ENCODE assay signal across 25 cellular contexts in the genomic region with DNA sequence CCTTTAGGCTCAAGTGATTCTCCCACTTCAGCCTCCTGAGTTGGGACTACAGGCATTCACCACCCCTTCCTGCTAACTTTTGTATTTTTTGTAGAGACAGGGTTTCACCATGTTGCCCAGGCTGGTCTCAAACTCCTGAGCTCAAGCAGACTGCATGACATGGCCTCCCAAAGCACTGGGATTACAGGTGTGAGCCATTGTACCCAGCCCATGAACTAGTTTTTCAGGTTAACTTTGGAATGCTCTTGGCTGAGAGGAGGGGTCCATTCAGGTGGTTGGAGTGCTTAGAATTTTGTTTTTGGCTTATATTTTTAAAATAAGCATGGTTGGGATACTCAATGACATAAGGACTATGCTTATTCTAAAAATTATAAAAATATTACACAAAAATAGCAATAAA.
"Had no signal": no experiment of that assay in that cellular context is flagged by ENCODE, and none has a peak within 500 bp of the region (broad histone marks: within the 10 kb centered on the region; RNA-seq: fewer than 3 reads in every experiment).

No MANE protein-coding gene starts in this region.

- DNase-seq: activated CD4-positive, alpha-beta T cell treated with anti-CD3 and anti-CD28 coated beads, Interleukin-2, amount 10 ng/mL, durations not matched to agents 7 days and 5 days; activated CD4-positive, CD25-positive, alpha-beta regulatory T cell treated with anti-CD3 and anti-CD28 coated beads, Interleukin-2, amount 50 U/mL, for 72 hours; activated CD8-positive, alpha-beta memory T cell treated with anti-CD3 and anti-CD28 coated beads, Interleukin-2, amount 10 ng/mL, durations not matched to agents 7 days and 5 days; activated gamma-delta T cell; activated naive CD4-positive, alpha-beta T cell treated with anti-CD3 and anti-CD28 coated beads, Interleukin-2, amount 50 U/mL, for 16 hours; activated naive CD8-positive, alpha-beta T cell treated with anti-CD3 and anti-CD28 coated beads, Interleukin-2, amount 50 U/mL, for 24 hours; central memory CD4-positive, alpha-beta T cell; endodermal cell; foreskin melanocyte; glutamatergic neuron; hippocampal formation; kidney glomerular epithelial cell; stimulated activated CD4-positive, alpha-beta T cell treated with anti-CD3 and anti-CD28 coated beads, Interleukin-4, amount 100 ng/mL, for 1 hour; testis; WERI-Rb-1 had no signal

- ATAC-seq: activated CD8-positive, alpha-beta memory T cell treated with anti-CD3 and anti-CD28 coated beads, Interleukin-2, amount 10 ng/mL, durations not matched to agents 7 days and 5 days; activated CD8-positive, alpha-beta T cell treated with anti-CD3 and anti-CD28 coated beads for 36 hours; activated naive CD8-positive, alpha-beta T cell treated with anti-CD3 and anti-CD28 coated beads, Interleukin-2, amount 50 U/mL, for 24 hours; left ventricle myocardium superior; natural killer cell treated with Interleukin-12 subunit alpha and Interleukin-12 subunit beta and Interleukin-15 and Interleukin-18, amount 100 ng/mL, for 72 hours had no signal

- H3K4me3 Mint-ChIP-seq: activated CD4-positive, alpha-beta T cell treated with anti-CD3 and anti-CD28 coated beads, Interleukin-2, amount 10 ng/mL, durations not matched to agents 7 days and 5 days; activated CD8-positive, alpha-beta memory T cell treated with anti-CD3 and anti-CD28 coated beads, Interleukin-2, amount 10 ng/mL, durations not matched to agents 7 days and 5 days; activated CD8-positive, alpha-beta T cell treated with anti-CD3 and anti-CD28 coated beads for 36 hours; activated naive CD8-positive, alpha-beta T cell treated with anti-CD3 and anti-CD28 coated beads, Interleukin-2, amount 50 U/mL, for 24 hours; activated T-helper 1 cell treated with anti-CD3 and anti-CD28 coated beads, Interleukin-12 subunit alpha, Interleukin-12 subunit beta, Interleukin-2, Interleukin-4 antibody, amounts not matched to agents 30 ng/mL and 10 ng/mL and 1 ng/mL, durations not matched to agents 14 hours and 24 hours and 36 hours; brain; endodermal cell; natural killer cell treated with Interleukin-12 subunit alpha and Interleukin-12 subunit beta and Interleukin-15 and Interleukin-18, amount 100 ng/mL, for 72 hours; type B pancreatic cell had no signal

- H3K9me3 ChIP-seq: prostate gland, testis, vagina had no signal

- H3K27me3 ChIP-seq: spleen, testis, vagina had no signal

- H3K9me3 Mint-ChIP-seq: activated CD4-positive, alpha-beta T cell treated with anti-CD3 and anti-CD28 coated beads, Interleukin-2, amount 10 ng/mL, durations not matched to agents 7 days and 5 days; activated CD8-positive, alpha-beta T cell treated with anti-CD3 and anti-CD28 coated beads for 36 hours; activated naive CD8-positive, alpha-beta T cell treated with anti-CD3 and anti-CD28 coated beads, Interleukin-2, amount 50 U/mL, for 24 hours; activated T-helper 1 cell treated with anti-CD3 and anti-CD28 coated beads, Interleukin-12 subunit alpha, Interleukin-12 subunit beta, Interleukin-2, Interleukin-4 antibody, amounts not matched to agents 30 ng/mL and 10 ng/mL and 1 ng/mL, durations not matched to agents 14 hours and 24 hours and 36 hours; natural killer cell treated with Interleukin-12 subunit alpha and Interleukin-12 subunit beta and Interleukin-15 and Interleukin-18, amount 100 ng/mL, for 72 hours had no signal

- H3K4me1 ChIP-seq: prostate gland, spleen, testis, vagina had no signal

- H3K27me3 Mint-ChIP-seq: activated CD4-positive, alpha-beta T cell treated with anti-CD3 and anti-CD28 coated beads, Interleukin-2, amount 10 ng/mL, durations not matched to agents 7 days and 5 days; activated CD8-positive, alpha-beta memory T cell treated with anti-CD3 and anti-CD28 coated beads, Interleukin-2, amount 10 ng/mL, durations not matched to agents 7 days and 5 days; activated CD8-positive, alpha-beta T cell treated with anti-CD3 and anti-CD28 coated beads for 36 hours; activated naive CD8-positive, alpha-beta T cell treated with anti-CD3 and anti-CD28 coated beads, Interleukin-2, amount 50 U/mL, for 24 hours; natural killer cell treated with Interleukin-12 subunit alpha and Interleukin-12 subunit beta and Interleukin-15 and Interleukin-18, amount 100 ng/mL, for 72 hours; type B pancreatic cell had no signal

- H3K36me3 Mint-ChIP-seq: activated CD8-positive, alpha-beta memory T cell treated with anti-CD3 and anti-CD28 coated beads, Interleukin-2, amount 10 ng/mL, durations not matched to agents 7 days and 5 days; brain; natural killer cell treated with Interleukin-12 subunit alpha and Interleukin-12 subunit beta and Interleukin-15 and Interleukin-18, amount 100 ng/mL, for 72 hours had no signal

- H3K27ac Mint-ChIP-seq: activated CD4-positive, alpha-beta T cell treated with anti-CD3 and anti-CD28 coated beads, Interleukin-2, amount 10 ng/mL, durations not matched to agents 7 days and 5 days; activated CD8-positive, alpha-beta memory T cell treated with anti-CD3 and anti-CD28 coated beads, Interleukin-2, amount 10 ng/mL, durations not matched to agents 7 days and 5 days; activated CD8-positive, alpha-beta T cell treated with anti-CD3 and anti-CD28 coated beads for 36 hours; activated naive CD8-positive, alpha-beta T cell treated with anti-CD3 and anti-CD28 coated beads, Interleukin-2, amount 50 U/mL, for 24 hours; activated T-helper 1 cell treated with anti-CD3 and anti-CD28 coated beads, Interleukin-12 subunit alpha, Interleukin-12 subunit beta, Interleukin-2, Interleukin-4 antibody, amounts not matched to agents 30 ng/mL and 10 ng/mL and 1 ng/mL, durations not matched to agents 14 hours and 24 hours and 36 hours; brain; endodermal cell; natural killer cell treated with Interleukin-12 subunit alpha and Interleukin-12 subunit beta and Interleukin-15 and Interleukin-18, amount 100 ng/mL, for 72 hours had no signal

- H3K36me3 ChIP-seq: prostate gland, spleen, vagina, WERI-Rb-1 had no signal

- H3K27ac ChIP-seq: coronary artery, prostate gland, spleen, testis, vagina, WERI-Rb-1 had no signal

- H3K4me3 ChIP-seq: coronary artery, prostate gland, spleen, testis, vagina had no signal

- H3K4me1 Mint-ChIP-seq: activated CD4-positive, alpha-beta T cell treated with anti-CD3 and anti-CD28 coated beads, Interleukin-2, amount 10 ng/mL, durations not matched to agents 7 days and 5 days; activated CD8-positive, alpha-beta memory T cell treated with anti-CD3 and anti-CD28 coated beads, Interleukin-2, amount 10 ng/mL, durations not matched to agents 7 days and 5 days; activated naive CD8-positive, alpha-beta T cell treated with anti-CD3 and anti-CD28 coated beads, Interleukin-2, amount 50 U/mL, for 24 hours; brain had no signal
